9 cellular contexts compared by ENCODE assay signal in the genomic region with DNA sequence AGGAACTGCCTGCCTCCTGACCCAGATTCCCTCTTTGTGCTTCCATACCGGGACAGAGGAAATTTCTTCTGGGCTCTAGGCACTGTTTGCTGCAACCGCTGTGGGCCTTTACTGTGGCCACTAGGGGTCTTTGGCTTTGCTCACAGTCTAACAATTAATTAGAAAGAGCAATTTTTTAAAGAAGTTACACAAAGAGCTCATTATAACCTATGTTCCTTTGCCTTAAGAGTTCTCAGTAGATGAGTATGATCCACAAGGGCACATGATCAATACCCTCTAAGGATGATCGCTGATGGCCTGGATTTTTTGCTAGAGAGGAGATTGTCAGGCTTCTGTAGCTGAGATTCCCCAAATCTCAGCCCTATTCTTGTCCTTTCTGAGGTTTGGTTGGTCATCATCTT.
A peak's percentile ranks its signal among the peaks of the same experiment; 100 is the strongest.
DNase-seq lines count a peak whose midpoint lies in the region; ATAC-seq, FAIRE-seq and TF ChIP-seq lines count a peak whose summit lies in the region.
"Had no signal": no experiment of that assay in that cellular context is flagged by ENCODE, and none has a peak within 500 bp of the region (broad histone marks: within the 10 kb centered on the region; RNA-seq: fewer than 3 reads in every experiment).

No MANE protein-coding gene starts in this region.

- no peak overlapping the region for H3K4me2 ChIP-seq in OCI-LY3 (ENCODE audit: low read length)

- no peak overlapping the region for H3K4me3 Mint-ChIP-seq in stimulated activated memory B cell treated with anti-CD40 and anti-IgM and Interleukin-4, amounts not matched to agents 10 μg/mL and 1 μg/mL and 100 μg/mL, for 72 hours
- H3K4me3 Mint-ChIP-seq: central memory CD8-positive, alpha-beta T cell had no signal

- H4K20me1 ChIP-seq in OCI-LY3 (ENCODE audit: insufficient read depth, low read length) = no peaks in the 10 kb centered on the region

- H3K27ac ChIP-seq in OCI-LY3 (ENCODE audit: low read length) (no peak overlapping the region), substantia nigra (ENCODE audit: low read depth, low read length, poor library complexity, severe bottlenecking) (peak overlapping the region; percentile 56)

- peaks cover 13% of the 10 kb centered on the region for H3K27me3 Mint-ChIP-seq in stimulated activated memory B cell treated with anti-CD40 and anti-IgM and Interleukin-4, amounts not matched to agents 10 μg/mL and 1 μg/mL and 100 μg/mL, for 72 hours

- H3K9ac ChIP-seq in OCI-LY3 (ENCODE audit: low read length) = no peak overlapping the region

- H3K79me2 ChIP-seq in OCI-LY3 (ENCODE audit: low read length) = no peaks in the 10 kb centered on the region

- DNase-seq in DMS 273 (lab: John Stamatoyannopoulos, UW; ENCODE audit: unreplicated experiment) (peak; percentile 49), DMS 273 treated with DMSO at 0.1 percent for 48 hours (lab: John Stamatoyannopoulos, UW) (no peak), fibroblast of mammary gland (ENCODE audit: low read depth) (peak; percentile 12), substantia nigra (lab: John Stamatoyannopoulos, UW) (peak in 25 of 49 donors; percentile 3 to 34 (median 17)), urothelium cell line (ENCODE audit: low spot score) (no peak)

- H3K4me1 Mint-ChIP-seq in stimulated activated memory B cell treated with anti-CD40 and anti-IgM and Interleukin-4, amounts not matched to agents 10 μg/mL and 1 μg/mL and 100 μg/mL, for 72 hours = no peaks in the 10 kb centered on the region
- H3K4me1 Mint-ChIP-seq: central memory CD8-positive, alpha-beta T cell had no signal

- no peak overlapping the region for H2AFZ ChIP-seq in OCI-LY3 (ENCODE audit: low read depth, low read length)

- H3K36me3 ChIP-seq in OCI-LY3 (replicated peaks; ENCODE audit: low read depth, low read length) = no peaks in the 10 kb centered on the region

- H3K9me3 ChIP-seq in OCI-LY3 (ENCODE audit: insufficient read depth, low read length) = no peaks in the 10 kb centered on the region

- no peak for FAIRE-seq in urothelium cell line (lab: Jason Lieb, UNC)

- H3K27me3 ChIP-seq in OCI-LY3 (ENCODE audit: low read depth, low read length) = no peaks in the 10 kb centered on the region

- no peaks in the 10 kb centered on the region for H3K9me3 Mint-ChIP-seq in stimulated activated memory B cell treated with anti-CD40 and anti-IgM and Interleukin-4, amounts not matched to agents 10 μg/mL and 1 μg/mL and 100 μg/mL, for 72 hours

- H3K4me3 ChIP-seq in OCI-LY3 (ENCODE audit: low read length) (no peak overlapping the region), fibroblast of mammary gland (ENCODE audit: control insufficient read depth, low read depth, low read length) (no peak overlapping the region)

- H3K4me1 ChIP-seq in OCI-LY3 (ENCODE audit: low read length) = no peaks in the 10 kb centered on the region

- H3K36me3 Mint-ChIP-seq in stimulated activated memory B cell treated with anti-CD40 and anti-IgM and Interleukin-4, amounts not matched to agents 10 μg/mL and 1 μg/mL and 100 μg/mL, for 72 hours = no peaks in the 10 kb centered on the region

- TF ChIP-seq CTCF in OCI-LY3 (IDR thresholded peaks at IDR 0.05; ENCODE audit: low read depth, low read length) (peak; percentile 57), fibroblast of mammary gland (conservative IDR thresholded peaks at IDR 0.05; ENCODE audit: control insufficient read depth, insufficient read depth, low read depth, low read length) (peak; percentile 67)

- ATAC-seq in HG03469 (IDR thresholded peaks at IDR 0.05; ENCODE audit: unreplicated experiment) = no peak
- ATAC-seq in stimulated activated memory B cell treated with anti-CD40 and anti-IgM and Interleukin-4, amounts not matched to agents 10 μg/mL and 1 μg/mL and 100 μg/mL, for 72 hours = no peak

- no peak overlapping the region for H3K27ac Mint-ChIP-seq in stimulated activated memory B cell treated with anti-CD40 and anti-IgM and Interleukin-4, amounts not matched to agents 10 μg/mL and 1 μg/mL and 100 μg/mL, for 72 hours

Comparison
In these comparisons a context has a peak if more than half of its experiments do, and no peak if none do; other contexts are left out.
1. DNase-seq: peak in DMS 273 (single experiment), fibroblast of mammary gland (single experiment) and substantia nigra (25 of 49); none in DMS 273 treated with DMSO at 0.1 percent for 48 hours (single experiment) and urothelium cell line (single experiment).